Comparison of ENCODE assay signal across 40 cellular contexts in genomic region chr15:34292591-34292990, GRCh38. TPM values are rescaled to one million over a fixed set of nuclear protein-coding genes. Genes with fewer than 3 reads are reported as not detected.
"Had no signal": no experiment of that assay in that cellular context is flagged by ENCODE, and none has a peak within 500 bp of the region (broad histone marks: within the 10 kb centered on the region; RNA-seq: fewer than 3 reads in every experiment).

No MANE protein-coding gene starts in this region.

- H3K36me3 Mint-ChIP-seq: WTC11 had no signal

- H3K4me1 ChIP-seq: body of pancreas, breast epithelium had no signal

- H3K9me3 Mint-ChIP-seq: activated CD4-positive, alpha-beta memory T cell treated with anti-CD3 and anti-CD28 coated beads, Interleukin-2, amount 10 ng/mL, durations not matched to agents 7 days and 5 days; activated T-cell treated with anti-CD3 and anti-CD28 coated beads, Interleukin-2, amount 50 U/mL, for 4 hours; T-helper 2 cell treated with Interferon-gamma antibody and Interleukin-4, amounts not matched to agents 5 μg/mL and 100 μg/mL, for 36 hours had no signal

- H3K27me3 ChIP-seq: adrenal gland, body of pancreas, brain microvascular endothelial cell, breast epithelium had no signal

- H3K27ac Mint-ChIP-seq: activated CD4-positive, alpha-beta memory T cell treated with anti-CD3 and anti-CD28 coated beads, Interleukin-2, amount 10 ng/mL, durations not matched to agents 7 days and 5 days; activated CD4-positive, alpha-beta T cell treated with anti-CD3 and anti-CD28 coated beads for 36 hours; activated CD4-positive, alpha-beta T cell treated with anti-CD3 and anti-CD28 coated beads, Interleukin-2, amount 10 ng/mL, durations not matched to agents 7 days and 5 days; activated CD8-positive, alpha-beta T cell treated with anti-CD3 and anti-CD28 coated beads, Interleukin-2, amount 10 ng/mL, durations not matched to agents 7 days and 5 days; activated naive CD4-positive, alpha-beta T cell treated with anti-CD3 and anti-CD28 coated beads for 36 hours; activated naive CD4-positive, alpha-beta T cell treated with anti-CD3 and anti-CD28 coated beads, Interleukin-2, amount 50 U/mL, for 72 hours; activated naive CD8-positive, alpha-beta T cell treated with anti-CD3 and anti-CD28 coated beads for 36 hours; activated T-cell treated with anti-CD3 and anti-CD28 coated beads, Interleukin-2, amount 50 U/mL, for 72 hours; activated T-helper 1 cell treated with anti-CD3 and anti-CD28 coated beads, Interleukin-12 subunit alpha, Interleukin-12 subunit beta, Interleukin-2, Interleukin-4 antibody, amounts not matched to agents 30 ng/mL and 10 ng/mL and 1 ng/mL, durations not matched to agents 14 hours and 24 hours and 36 hours; activated T-helper 17 cell treated with anti-CD3 and anti-CD28 coated beads, Interleukin-2, amount 50 U/mL, for 72 hours; T-helper 1 cell treated with Interleukin-12 subunit alpha and Interleukin-12 subunit beta and Interleukin-4 antibody, amounts not matched to agents 30 μg/mL and 1 μg/mL, for 36 hours; T-helper 2 cell treated with Interferon-gamma antibody and Interleukin-4, amounts not matched to agents 5 μg/mL and 100 μg/mL, for 36 hours; WTC11 had no signal

- H3K4me3 Mint-ChIP-seq: activated CD4-positive, alpha-beta memory T cell treated with anti-CD3 and anti-CD28 coated beads, Interleukin-2, amount 10 ng/mL, durations not matched to agents 7 days and 5 days; activated CD4-positive, alpha-beta T cell treated with anti-CD3 and anti-CD28 coated beads for 36 hours; activated CD4-positive, alpha-beta T cell treated with anti-CD3 and anti-CD28 coated beads, Interleukin-2, amount 10 ng/mL, durations not matched to agents 7 days and 5 days; activated CD8-positive, alpha-beta T cell treated with anti-CD3 and anti-CD28 coated beads, Interleukin-2, amount 10 ng/mL, durations not matched to agents 7 days and 5 days; activated naive CD4-positive, alpha-beta T cell treated with anti-CD3 and anti-CD28 coated beads for 36 hours; activated naive CD8-positive, alpha-beta T cell treated with anti-CD3 and anti-CD28 coated beads for 36 hours; activated T-cell treated with anti-CD3 and anti-CD28 coated beads, Interleukin-2, amount 50 U/mL, for 4 hours; activated T-cell treated with anti-CD3 and anti-CD28 coated beads, Interleukin-2, amount 50 U/mL, for 72 hours; activated T-helper 1 cell treated with anti-CD3 and anti-CD28 coated beads, Interleukin-12 subunit alpha, Interleukin-12 subunit beta, Interleukin-2, Interleukin-4 antibody, amounts not matched to agents 30 ng/mL and 10 ng/mL and 1 ng/mL, durations not matched to agents 14 hours and 24 hours and 36 hours; activated T-helper 17 cell treated with anti-CD3 and anti-CD28 coated beads, Interleukin-2, amount 50 U/mL, for 72 hours; T-helper 1 cell treated with Interleukin-12 subunit alpha and Interleukin-12 subunit beta and Interleukin-4 antibody, amounts not matched to agents 30 μg/mL and 1 μg/mL, for 36 hours; T-helper 2 cell treated with Interferon-gamma antibody and Interleukin-4, amounts not matched to agents 5 μg/mL and 100 μg/mL, for 36 hours; WTC11 had no signal

- DNase-seq: activated CD4-positive, alpha-beta memory T cell treated with anti-CD3 and anti-CD28 coated beads, Interleukin-2, amount 10 ng/mL, durations not matched to agents 7 days and 5 days; activated CD4-positive, alpha-beta T cell treated with anti-CD3 and anti-CD28 coated beads for 1 hour; activated CD4-positive, alpha-beta T cell treated with anti-CD3 and anti-CD28 coated beads for 36 hours; activated CD4-positive, alpha-beta T cell treated with anti-CD3 and anti-CD28 coated beads for 48 hours; activated CD4-positive, alpha-beta T cell treated with anti-CD3 and anti-CD28 coated beads, Interleukin-2, amount 10 ng/mL, durations not matched to agents 7 days and 5 days; activated CD4-positive, alpha-beta T cell treated with anti-CD3 and anti-CD28 coated beads, Interleukin-2, amount 50 U/mL, for 48 hours; activated CD4-positive, CD25-positive, alpha-beta regulatory T cell; activated CD8-positive, alpha-beta memory T cell treated with anti-CD3 and anti-CD28 coated beads for 24 hours; activated CD8-positive, alpha-beta memory T cell treated with anti-CD3 and anti-CD28 coated beads, Interleukin-2, amount 50 U/mL, for 4 hours; activated CD8-positive, alpha-beta T cell treated with anti-CD3 and anti-CD28 coated beads, Interleukin-2, amount 10 ng/mL, durations not matched to agents 7 days and 5 days; activated effector memory CD4-positive, alpha-beta T cell treated with anti-CD3 and anti-CD28 coated beads, Interleukin-2, amount 50 U/mL, for 16 hours; activated gamma-delta T cell treated with Interleukin-2 at 50 U/mL for 16 hours; activated naive CD4-positive, alpha-beta T cell; activated naive CD4-positive, alpha-beta T cell treated with anti-CD3 and anti-CD28 coated beads for 36 hours; activated naive CD4-positive, alpha-beta T cell treated with anti-CD3 and anti-CD28 coated beads, Interleukin-2, amount 50 U/mL, for 16 hours; activated naive CD8-positive, alpha-beta T cell treated with anti-CD3 and anti-CD28 coated beads for 36 hours; activated T-cell treated with anti-CD3 and anti-CD28 coated beads for 4 hours; activated T-cell treated with anti-CD3 and anti-CD28 coated beads, Interleukin-2, amount 50 U/mL, for 1 hour; activated T-cell treated with anti-CD3 and anti-CD28 coated beads, Interleukin-2, amount 50 U/mL, for 4 hours; activated T-cell treated with anti-CD3 and anti-CD28 coated beads, Interleukin-2, amount 50 U/mL, for 72 hours; adrenal gland; amniotic stem cell; aorta; body of pancreas; brain microvascular endothelial cell; central memory CD4-positive, alpha-beta T cell; T-helper 1 cell; T-helper 2 cell; T-helper 9 cell; WERI-Rb-1 had no signal

- H3K36me3 ChIP-seq: adrenal gland, brain microvascular endothelial cell, breast epithelium had no signal

- H3K4me3 ChIP-seq: adrenal gland, body of pancreas, breast epithelium had no signal

- H3K27ac ChIP-seq: adrenal gland, body of pancreas, brain microvascular endothelial cell, breast epithelium, WERI-Rb-1 had no signal

- H3K9me3 ChIP-seq: adrenal gland, body of pancreas, breast epithelium had no signal

- H3K27me3 Mint-ChIP-seq: activated CD4-positive, alpha-beta memory T cell treated with anti-CD3 and anti-CD28 coated beads, Interleukin-2, amount 10 ng/mL, durations not matched to agents 7 days and 5 days; activated CD4-positive, alpha-beta T cell treated with anti-CD3 and anti-CD28 coated beads for 36 hours; activated CD4-positive, alpha-beta T cell treated with anti-CD3 and anti-CD28 coated beads, Interleukin-2, amount 10 ng/mL, durations not matched to agents 7 days and 5 days; activated naive CD8-positive, alpha-beta T cell treated with anti-CD3 and anti-CD28 coated beads for 36 hours; activated T-helper 17 cell treated with anti-CD3 and anti-CD28 coated beads, Interleukin-2, amount 50 U/mL, for 72 hours had no signal

- H3K4me1 Mint-ChIP-seq: activated CD4-positive, alpha-beta memory T cell treated with anti-CD3 and anti-CD28 coated beads, Interleukin-2, amount 10 ng/mL, durations not matched to agents 7 days and 5 days; WTC11 had no signal

RNA-seq across cellular contexts. Expression of gene NUTM1, which starts 50.5 kb away (rescaled TPM):
- total RNA-seq: activated CD4-positive, alpha-beta memory T cell treated with anti-CD3 and anti-CD28 coated beads, Interleukin-2, amount 10 ng/mL, durations not matched to agents 7 days and 5 days; activated CD4-positive, alpha-beta T cell treated with anti-CD3 and anti-CD28 coated beads for 36 hours; activated CD4-positive, alpha-beta T cell treated with anti-CD3 and anti-CD28 coated beads, Interleukin-2, amount 10 ng/mL, durations not matched to agents 7 days and 5 days; activated CD8-positive, alpha-beta T cell treated with anti-CD3 and anti-CD28 coated beads, Interleukin-2, amount 10 ng/mL, durations not matched to agents 7 days and 5 days; activated naive CD4-positive, alpha-beta T cell treated with anti-CD3 and anti-CD28 coated beads, Interleukin-2, amount 50 U/mL, for 72 hours; activated naive CD8-positive, alpha-beta T cell treated with anti-CD3 and anti-CD28 coated beads for 36 hours; activated T-cell treated with anti-CD3 and anti-CD28 coated beads, Interleukin-2, amount 50 U/mL, for 4 hours; activated T-cell treated with anti-CD3 and anti-CD28 coated beads, Interleukin-2, amount 50 U/mL, for 72 hours; activated T-helper 1 cell treated with anti-CD3 and anti-CD28 coated beads, Interleukin-12 subunit alpha, Interleukin-12 subunit beta, Interleukin-2, Interleukin-4 antibody, amounts not matched to agents 30 ng/mL and 10 ng/mL and 1 ng/mL, durations not matched to agents 14 hours and 24 hours and 36 hours; activated T-helper 17 cell treated with anti-CD3 and anti-CD28 coated beads, Interleukin-2, amount 50 U/mL, for 72 hours; adrenal gland; aorta; astrocyte; body of pancreas; breast epithelium; cardiac septum; cerebellum had no signal
- polyA plus RNA-seq: aorta had no signal
